In the genomic region with DNA sequence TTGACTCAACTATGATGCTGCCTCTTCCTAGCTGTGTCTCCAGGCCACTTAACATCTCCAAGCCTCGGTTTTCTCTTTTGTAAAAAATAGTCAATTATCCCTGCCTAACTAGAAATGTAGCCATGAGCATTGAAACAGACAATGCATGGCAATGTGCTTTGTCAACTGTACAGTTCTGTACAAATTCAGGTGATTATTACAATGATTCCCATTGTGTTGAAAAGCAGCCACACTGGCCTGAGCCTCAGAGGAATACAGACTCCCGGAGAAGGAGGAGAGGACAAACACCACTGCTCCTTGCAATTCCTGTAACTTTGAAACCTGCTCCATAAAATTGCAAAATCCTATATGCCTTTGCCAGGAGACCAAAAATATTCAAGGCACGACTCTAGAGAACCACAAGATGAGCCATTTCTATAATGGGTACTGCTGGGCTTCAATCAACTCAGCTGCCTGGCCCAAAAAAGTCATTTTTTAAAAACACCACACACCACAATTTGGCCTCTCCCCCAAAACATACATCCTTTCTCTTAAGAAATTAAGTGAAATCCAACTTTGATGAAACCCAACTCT, we compare ENCODE assay signal across 2 cellular contexts.
TF ChIP-seq lines count a peak whose summit lies in the region.

No MANE protein-coding gene starts in this region.

TF ChIP-seq in A549, 52 proteins besides CTCF, POLR2A, EP300 and RAD21:
- TF ChIP-seq HEYL (CRISPR knock-in tag; IDR thresholded peaks at IDR 0.05) = no peak
- TF ChIP-seq PHF8 (IDR thresholded peaks at IDR 0.05; ENCODE audit: borderline replicate concordance, low read depth) = no peak
- no peak for TF ChIP-seq HOXB13 (CRISPR knock-in tag; IDR thresholded peaks at IDR 0.05; ENCODE audit: low read depth)
- TF ChIP-seq ZNF302 (CRISPR knock-in tag; IDR thresholded peaks at IDR 0.05) = no peak
- TF ChIP-seq FOSB (CRISPR knock-in tag; IDR thresholded peaks at IDR 0.05) = no peak
- TF ChIP-seq, protein P1, sequence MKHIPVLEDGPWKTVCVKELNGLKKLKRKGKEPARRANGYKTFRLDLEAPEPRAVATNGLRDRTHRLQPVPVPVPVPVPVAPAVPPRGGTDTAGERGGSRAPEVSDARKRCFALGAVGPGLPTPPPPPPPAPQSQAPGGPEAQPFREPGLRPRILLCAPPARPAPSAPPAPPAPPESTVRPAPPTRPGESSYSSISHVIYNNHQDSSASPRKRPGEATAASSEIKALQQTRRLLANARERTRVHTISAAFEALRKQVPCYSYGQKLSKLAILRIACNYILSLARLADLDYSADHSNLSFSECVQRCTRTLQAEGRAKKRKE (CRISPR knock-in tag; IDR thresholded peaks at IDR 0.05; ENCODE audit: low read depth) = no peak
- no peak for TF ChIP-seq EHF (CRISPR knock-in tag; IDR thresholded peaks at IDR 0.05)
- no peak for TF ChIP-seq CHD2 (IDR thresholded peaks at IDR 0.05; ENCODE audit: low read length, partially characterized antibody)
- no peak for TF ChIP-seq CBX8 (IDR thresholded peaks at IDR 0.05)
- no peak for TF ChIP-seq JUNB (IDR thresholded peaks at IDR 0.05)
- no peak for TF ChIP-seq RFX5 (IDR thresholded peaks at IDR 0.05)
- TF ChIP-seq BHLHE40 (IDR thresholded peaks at IDR 0.05; ENCODE audit: low read depth, low read length) = no peak
- TF ChIP-seq EHMT2 (IDR thresholded peaks at IDR 0.05; ENCODE audit: low read depth) = no peak
- TF ChIP-seq, protein P2, sequence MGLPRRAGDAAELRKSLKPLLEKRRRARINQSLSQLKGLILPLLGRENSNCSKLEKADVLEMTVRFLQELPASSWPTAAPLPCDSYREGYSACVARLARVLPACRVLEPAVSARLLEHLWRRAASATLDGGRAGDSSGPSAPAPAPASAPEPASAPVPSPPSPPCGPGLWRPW (IDR thresholded peaks at IDR 0.05) = no peak
- TF ChIP-seq MAFK (IDR thresholded peaks at IDR 0.05; ENCODE audit: partially characterized antibody) = no peak
- TF ChIP-seq CBX2 (IDR thresholded peaks at IDR 0.05; ENCODE audit: borderline replicate concordance, low read depth) = no peak
- no peak for TF ChIP-seq MYC (IDR thresholded peaks at IDR 0.05; ENCODE audit: borderline replicate concordance, low read length)
- TF ChIP-seq HDAC2 (IDR thresholded peaks at IDR 0.05) = no peak
- no peak for TF ChIP-seq TP53 (CRISPR knock-in tag; IDR thresholded peaks at IDR 0.05)

TF ChIP-seq in endothelial cell of umbilical vein, 7 proteins besides CTCF, POLR2A, EP300 and RAD21:
- TF ChIP-seq, protein P3, sequence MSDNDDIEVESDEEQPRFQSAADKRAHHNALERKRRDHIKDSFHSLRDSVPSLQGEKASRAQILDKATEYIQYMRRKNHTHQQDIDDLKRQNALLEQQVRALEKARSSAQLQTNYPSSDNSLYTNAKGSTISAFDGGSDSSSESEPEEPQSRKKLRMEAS (IDR thresholded peaks at IDR 0.05; ENCODE audit: insufficient read depth, insufficient read length) = no peak
- no peak for TF ChIP-seq GATA2 (IDR thresholded peaks at IDR 0.05; ENCODE audit: insufficient read depth, insufficient read length, low read depth, low read length)
- TF ChIP-seq MYC (IDR thresholded peaks at IDR 0.05; ENCODE audit: low read depth, low read length) = no peak
- TF ChIP-seq JUN (IDR thresholded peaks at IDR 0.05; ENCODE audit: borderline replicate concordance, insufficient read depth, insufficient read length, low read depth) = no peak
- no peak for TF ChIP-seq POLR2AphosphoS5 (IDR thresholded peaks at IDR 0.05; ENCODE audit: insufficient read depth, low read depth, low read length)
